8 cellular contexts compared by ENCODE assay signal in the genomic region with DNA sequence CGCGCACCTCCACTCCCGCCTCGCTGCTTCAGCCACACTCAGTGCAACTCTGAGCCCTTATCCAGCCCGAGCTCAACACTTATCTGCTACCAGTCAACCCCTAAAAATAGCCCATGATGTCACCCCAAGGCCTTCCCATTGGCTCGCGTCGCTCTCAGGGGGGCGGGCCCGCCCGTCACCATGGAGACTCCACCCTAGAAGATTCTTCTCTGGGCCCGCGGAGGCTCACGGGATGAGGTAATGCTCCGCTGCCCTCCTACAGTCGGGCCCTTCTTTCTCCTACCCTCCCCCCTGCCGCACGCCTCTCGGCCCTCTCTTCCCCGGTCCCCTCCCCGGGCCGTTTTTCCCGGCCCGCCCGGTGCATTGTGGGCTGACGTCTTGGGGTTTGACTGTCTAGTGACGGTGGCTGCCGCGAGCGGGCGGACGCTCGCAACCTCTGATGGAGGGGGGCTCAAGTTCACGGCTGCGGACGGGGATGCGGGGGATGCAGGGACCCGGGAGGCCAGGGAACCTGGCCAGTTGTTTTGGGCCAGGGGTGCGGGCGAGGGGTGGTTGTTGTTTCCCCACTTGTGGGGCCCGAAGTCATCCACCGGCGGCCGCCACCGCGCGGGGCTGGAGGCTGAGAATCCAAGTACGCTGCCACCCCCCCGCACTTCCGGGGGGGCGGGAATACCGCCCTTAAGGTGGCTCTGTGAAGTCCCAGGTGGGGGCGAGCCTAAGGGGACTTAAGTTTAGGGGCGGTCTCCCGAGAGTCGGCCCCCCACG. TPM values are rescaled to one million over a fixed set of nuclear protein-coding genes. Genes with fewer than 3 reads are reported as not detected.
DNase-seq lines count a peak whose midpoint lies in the region; ATAC-seq, FAIRE-seq and TF ChIP-seq lines count a peak whose summit lies in the region.

Gene JUN (minus strand): TSS at position 55 of the 765 bp plus-strand sequence. CDS start 977 bp downstream, outside the sequence.

- peaks cover 0 to 2% of the 10 kb centered on the region in 2 donors for H3K27me3 Mint-ChIP-seq in T-cell

- H3K4me3 Mint-ChIP-seq in T-cell = peak within 1 kb of the TSS; percentile 95 to 98 (median 97)

- H3K4me1 ChIP-seq in cardiac muscle cell (ENCODE audit: low read depth) = peaks cover 5% of the 10 kb centered on the region
- peaks cover 6% of the 10 kb centered on the region for H3K4me1 ChIP-seq in parathyroid adenoma
- H3K4me1 ChIP-seq in tibial nerve = peaks cover 0 to 30% (median 16%) of the 10 kb centered on the region in 4 donors

- CTCF ChIA-PET in T-cell (lab: Charles Lee) = interaction anchor here (0.6 to 0.7 kb wide), 3 partner anchors 16 to 185 kb away, joined by 3 to 4 read pairs (median 3); no protein-coding TSS in a partner anchor

- DNase-seq in GM12891 (ENCODE audit: insufficient read length, low spot score) = peak; percentile 89
- peak; percentile 98 for DNase-seq in NCI-H1436 treated with DMSO at 0.1 percent for 48 hours (lab: John Stamatoyannopoulos, UW)
- DNase-seq in T-cell = peak; percentile 96 to 100 (median 99)
- peak; percentile 100 for DNase-seq in cardiac muscle cell (ENCODE audit: low read depth in 1 of 2, low spot score in 1 of 2)
- DNase-seq in tibial nerve (ENCODE audit: low spot score in 2 of 2) = peak; percentile 99 to 100

- peak within 1 kb of the TSS; percentile 98 for H3K4me2 ChIP-seq in parathyroid adenoma (ENCODE audit: low read length)

- WGBS in adipose tissue, 3 donors = 0 to 1% (median 1%) methylated on average over 55 to 57 of the region's 57 CpGs
- WGBS in tibial nerve, 2 donors = 0 to 1% methylated on average over 30 to 48 of the region's 57 CpGs

- peak within 1 kb of the TSS; percentile 96 for H3K27ac ChIP-seq in adipose tissue (ENCODE audit: low read depth, low read length)
- H3K27ac ChIP-seq in cardiac muscle cell = peak within 1 kb of the TSS; percentile 99
- peak within 1 kb of the TSS; percentile 100 for H3K27ac ChIP-seq in parathyroid adenoma
- peak within 1 kb of the TSS; percentile 98 to 100 (median 100) for H3K27ac ChIP-seq in tibial nerve

- peaks cover 16% of the 10 kb centered on the region for H3K79me2 ChIP-seq in parathyroid adenoma

- H3K36me3 ChIP-seq in cardiac muscle cell (no peaks in the 10 kb centered on the region), parathyroid adenoma (ENCODE audit: control insufficient read depth, insufficient read depth, low read length) (peaks cover 15% of the 10 kb centered on the region), tibial nerve (peaks cover 0 to 14% (median 0%) of the 10 kb centered on the region in 3 donors)

- H3K4me1 Mint-ChIP-seq in T-cell = peaks cover 36 to 46% (median 39%) of the 10 kb centered on the region in 3 donors

- peaks cover 5 to 11% (median 7%) of the 10 kb centered on the region in 3 donors for H3K9me3 Mint-ChIP-seq in T-cell

- peak; percentile 100 for TF ChIP-seq POLR2A in GM12891 (IDR thresholded peaks at IDR 0.05; ENCODE audit: low read depth, low read length)
- TF ChIP-seq POLR2A in tibial nerve (IDR thresholded peaks at IDR 0.05) = peak; percentile 98 to 99

- TF ChIP-seq EP300 in tibial nerve (IDR thresholded peaks at IDR 0.05) = peak; percentile 92 to 100

- H3K9me3 ChIP-seq in cardiac muscle cell (ENCODE audit: low read depth) = no peaks in the 10 kb centered on the region
- H3K9me3 ChIP-seq in parathyroid adenoma (ENCODE audit: control insufficient read depth, low read length) = no peaks in the 10 kb centered on the region
- H3K9me3 ChIP-seq in tibial nerve = peaks cover 0 to 12% (median 0%) of the 10 kb centered on the region in 4 donors

- FAIRE-seq in GM12891 (lab: Jason Lieb, UNC) = peak; percentile 96

- H3K36me3 Mint-ChIP-seq in T-cell = peaks cover 31% of the 10 kb centered on the region

- H3K27ac Mint-ChIP-seq in T-cell = peak within 1 kb of the TSS; percentile 96 to 98

- POLR2A ChIA-PET in T-cell (lab: Charles Lee) = interaction anchor here (0.6 to 1.5 kb wide), 17 partner anchors 11 to 1030 kb away, joined by 3 to 7 read pairs (median 3); partner anchors contain the start of genes HOOK1 (in 1 of the 2) and OMA1 (in 1 of the 2)

- no peak for TF ChIP-seq CTCF in cardiac muscle cell (IDR thresholded peaks at IDR 0.05; ENCODE audit: low read depth, low read length)
- TF ChIP-seq CTCF in parathyroid adenoma (IDR thresholded peaks at IDR 0.05) = no peak
- peak in 2 of 5 experiments; percentile 15 to 53 for TF ChIP-seq CTCF in tibial nerve (IDR thresholded peaks at IDR 0.05)

- peak; percentile 74 for ATAC-seq in HG02840 (IDR thresholded peaks at IDR 0.05; ENCODE audit: low FRiP score, unreplicated experiment)
- peak; percentile 75 to 82 (median 77) for ATAC-seq in T-cell (replicated peaks in 1 of 4)

- H3K4me3 ChIP-seq in cardiac muscle cell = peak within 1 kb of the TSS; percentile 89
- peak within 1 kb of the TSS; percentile 97 for H3K4me3 ChIP-seq in parathyroid adenoma (ENCODE audit: low read depth, low read length)
- peak within 1 kb of the TSS; percentile 77 to 97 (median 84) for H3K4me3 ChIP-seq in tibial nerve

- peak within 1 kb of the TSS; percentile 86 for H2AFZ ChIP-seq in parathyroid adenoma

- H3K9ac ChIP-seq in parathyroid adenoma = peak within 1 kb of the TSS; percentile 99

- no peaks in the 10 kb centered on the region for H3K27me3 ChIP-seq in cardiac muscle cell
- H3K27me3 ChIP-seq in parathyroid adenoma (ENCODE audit: control insufficient read depth, insufficient read depth, low read length) = no peaks in the 10 kb centered on the region
- H3K27me3 ChIP-seq in tibial nerve = no peaks in the 10 kb centered on the region

TF ChIP-seq in GM12891, 5 proteins besides CTCF, POLR2A, EP300 and RAD21:
- TF ChIP-seq POLR2AphosphoS5 (IDR thresholded peaks at IDR 0.05; ENCODE audit: low read depth, low read length) = peak; percentile 99
- peak; percentile 97 for TF ChIP-seq TAF1 (IDR thresholded peaks at IDR 0.05; ENCODE audit: low read depth, low read length)
- TF ChIP-seq POU2F2 (IDR thresholded peaks at IDR 0.05; ENCODE audit: low read depth, low read length) = peak; percentile 97
- peak; percentile 47 for TF ChIP-seq PAX5 (IDR thresholded peaks at IDR 0.05; ENCODE audit: insufficient read depth, low read length, severe bottlenecking)
- no peak for TF ChIP-seq SPI1 (IDR thresholded peaks at IDR 0.05; ENCODE audit: low read depth, low read length)

RNA-seq across cellular contexts. Expression of gene JUN, which starts in this region (rescaled TPM):
- polyA plus RNA-seq in GM12891 (2012; ENCODE audit: low read depth, missing spikeins) = 12.5 TPM
- total RNA-seq in T-cell (1,000 to 10,000 TPM in 1 of 5 donors, 100 to 1,000 TPM in 1, 10 to 100 TPM in 3; 43.2 to 1,335 (median 56.6) TPM), cardiac muscle cell (77.9 and 126 TPM in 2 replicates), tibial nerve (100 to 1,000 TPM; 169 to 267 (median 192) TPM)
- polyA plus RNA-seq in adipose tissue (100 to 1,000 TPM in 2 of 3 donors, 10 to 100 TPM in 1; 91.8 to 443 (median 176) TPM), cardiac muscle cell (25.0 and 29.3 TPM in 2 replicates)

Comparison
In these comparisons a context has a peak if more than half of its experiments do, and no peak if none do; other contexts are left out.
1. Peak in every context shown above with its lines: DNase-seq, ATAC-seq, H3K4me3 ChIP-seq and H3K27ac ChIP-seq.